Comparison of ENCODE assay signal across 10 cellular contexts in the genomic region with DNA sequence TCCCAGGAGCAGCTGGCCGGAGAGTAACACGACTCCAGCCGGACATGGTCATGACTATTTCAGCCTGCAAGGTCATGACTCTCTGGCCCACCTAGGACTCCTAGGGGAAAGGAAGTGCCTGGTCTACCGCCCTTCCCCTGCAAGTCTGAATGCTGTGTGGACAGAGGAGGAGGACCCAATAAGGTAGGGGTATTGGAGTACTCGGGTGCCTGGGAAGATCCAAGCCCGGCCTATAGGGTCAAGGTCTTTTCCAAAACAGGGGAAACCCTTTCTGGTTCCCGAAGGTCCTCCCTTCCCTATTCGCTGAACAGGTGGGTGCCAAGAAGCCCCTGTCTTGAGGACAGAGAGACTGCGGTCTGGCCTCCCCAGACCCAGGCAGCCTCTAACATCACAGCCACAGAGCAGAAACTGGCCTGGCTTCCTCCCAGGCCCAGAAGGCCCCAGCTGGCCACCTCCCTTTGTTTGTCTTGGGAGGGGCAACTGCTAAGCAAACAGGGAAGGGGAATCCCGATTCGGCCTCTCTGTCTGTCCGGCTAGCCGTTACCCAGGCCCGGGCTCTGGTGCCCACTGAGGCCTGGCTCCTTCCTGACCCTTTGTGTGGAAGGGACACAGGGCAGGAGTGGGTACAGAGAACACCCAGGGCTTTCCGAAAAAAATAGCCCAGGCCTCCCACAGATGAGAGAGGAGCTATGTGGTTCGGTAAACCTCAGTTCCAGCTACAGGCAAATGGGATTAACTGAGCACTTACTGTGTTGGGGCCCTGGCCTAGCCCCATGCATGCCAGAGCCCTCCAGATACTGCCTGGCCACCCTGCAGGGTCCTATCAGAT. TPM values are rescaled to one million over a fixed set of nuclear protein-coding genes. Genes with fewer than 3 reads are reported as not detected.
DNase-seq lines count a peak whose midpoint lies in the region; ATAC-seq and TF ChIP-seq lines count a peak whose summit lies in the region.
"Had no signal": no experiment of that assay in that cellular context is flagged by ENCODE, and none has a peak within 500 bp of the region (broad histone marks: within the 10 kb centered on the region; RNA-seq: fewer than 3 reads in every experiment).

No MANE protein-coding gene starts in this region.

- H3K27me3 Mint-ChIP-seq in activated CD4-positive, alpha-beta T cell treated with anti-CD3 and anti-CD28 coated beads, Interleukin-2, amount 10 ng/mL, durations not matched to agents 7 days and 5 days, result no peaks in the 10 kb centered on the region
- H3K27me3 Mint-ChIP-seq in dendritic cell treated with granulocyte-macrophage colony-stimulating factor and Interleukin-4, amounts not matched to agents 40 ng/mL and 50 ng/mL, for 4 days, result peaks cover 6% of the 10 kb centered on the region
- H3K27me3 Mint-ChIP-seq in effector memory CD8-positive, alpha-beta T cell, result no peaks in the 10 kb centered on the region

- no peak for TF ChIP-seq EP300 in transverse colon (IDR thresholded peaks at IDR 0.05; ENCODE audit: low read depth)

- POLR2A ChIA-PET in activated CD4-positive, alpha-beta T cell treated with anti-CD3 and anti-CD28 coated beads, Interleukin-2, amount 10 ng/mL, durations not matched to agents 7 days and 5 days (lab: Charles Lee), result interaction anchor here (0.7 kb wide), 1 partner anchor 1258 kb away, joined by 4 read pairs; no protein-coding TSS in a partner anchor

- no peak for TF ChIP-seq POLR2A in transverse colon (IDR thresholded peaks at IDR 0.05)

- no peak for DNase-seq in activated CD4-positive, alpha-beta T cell treated with anti-CD3 and anti-CD28 coated beads, Interleukin-2, amount 10 ng/mL, durations not matched to agents 7 days and 5 days
- no peak for DNase-seq in activated CD4-positive, alpha-beta T cell treated with anti-CD3 and anti-CD28 coated beads, Interleukin-2, amount 50 U/mL, for 48 hours
- DNase-seq in mucosa of gallbladder (ENCODE audit: low spot score) (peak; percentile 66), transverse colon (peak; percentile 65), GDM1 (lab: John Stamatoyannopoulos, UW) (no peak)
- DNase-seq in effector memory CD8-positive, alpha-beta T cell, result no peak
- DNase-seq: nucleus accumbens had no signal

- in situ Hi-C loops in transverse colon (cut with MboI; ENCODE audit: low pct_ligation_motif_present in 1 of 4, low pct_unique_long_range_greater_than_20kb in 1 of 4, low sequenced_read_pairs in 3 of 4), result no loop called here

- no peaks in the 10 kb centered on the region for H3K9me3 ChIP-seq in transverse colon

- intact Hi-C loops in dendritic cell treated with granulocyte-macrophage colony-stimulating factor and Interleukin-4, amounts not matched to agents 40 ng/mL and 50 ng/mL, for 4 days (cut with micrococcal nuclease), result no loop called here
- intact Hi-C loops in transverse colon (cut with DNase I; ENCODE audit: low total_unique reads), result no loop called here

- WGBS in transverse colon (ENCODE audit: low coverage in 1 of 2), 2 donors, result 36 to 75% methylated on average over 2 to 16 of the region's 16 CpGs

- CTCF ChIA-PET in activated CD4-positive, alpha-beta T cell treated with anti-CD3 and anti-CD28 coated beads, Interleukin-2, amount 10 ng/mL, durations not matched to agents 7 days and 5 days (lab: Charles Lee), result interaction anchor here (0.8 to 1.7 kb wide), 4 partner anchors 16 to 22 kb away, joined by 3 to 4 read pairs (median 4); no protein-coding TSS in a partner anchor

- H3K4me1 ChIP-seq in transverse colon, result peaks cover 12 to 53% (median 28%) of the 10 kb centered on the region in 4 donors

- peaks cover 11% of the 10 kb centered on the region for H3K36me3 Mint-ChIP-seq in activated CD4-positive, alpha-beta T cell treated with anti-CD3 and anti-CD28 coated beads, Interleukin-2, amount 10 ng/mL, durations not matched to agents 7 days and 5 days (ENCODE audit: low read depth)
- no peaks in the 10 kb centered on the region for H3K36me3 Mint-ChIP-seq in dendritic cell treated with granulocyte-macrophage colony-stimulating factor and Interleukin-4, amounts not matched to agents 40 ng/mL and 50 ng/mL, for 4 days (ENCODE audit: low read depth)
- H3K36me3 Mint-ChIP-seq in effector memory CD8-positive, alpha-beta T cell (ENCODE audit: insufficient read depth), result peaks cover 8% of the 10 kb centered on the region

- TF ChIP-seq CTCF in transverse colon (IDR thresholded peaks at IDR 0.05), result no peak

- no peaks in the 10 kb centered on the region for H3K36me3 ChIP-seq in transverse colon

- H3K9me3 Mint-ChIP-seq in activated CD4-positive, alpha-beta T cell treated with anti-CD3 and anti-CD28 coated beads, Interleukin-2, amount 10 ng/mL, durations not matched to agents 7 days and 5 days, result peaks cover 2% of the 10 kb centered on the region
- no peaks in the 10 kb centered on the region for H3K9me3 Mint-ChIP-seq in dendritic cell treated with granulocyte-macrophage colony-stimulating factor and Interleukin-4, amounts not matched to agents 40 ng/mL and 50 ng/mL, for 4 days
- no peaks in the 10 kb centered on the region for H3K9me3 Mint-ChIP-seq in effector memory CD8-positive, alpha-beta T cell

- H3K27ac Mint-ChIP-seq in activated CD4-positive, alpha-beta T cell treated with anti-CD3 and anti-CD28 coated beads, Interleukin-2, amount 10 ng/mL, durations not matched to agents 7 days and 5 days, result peak overlapping the region; percentile 33
- H3K27ac Mint-ChIP-seq in dendritic cell treated with granulocyte-macrophage colony-stimulating factor and Interleukin-4, amounts not matched to agents 40 ng/mL and 50 ng/mL, for 4 days, result peak overlapping the region; percentile 30
- no peak overlapping the region for H3K27ac Mint-ChIP-seq in effector memory CD8-positive, alpha-beta T cell

- no peak overlapping the region for H3K4me3 Mint-ChIP-seq in activated CD4-positive, alpha-beta T cell treated with anti-CD3 and anti-CD28 coated beads, Interleukin-2, amount 10 ng/mL, durations not matched to agents 7 days and 5 days
- H3K4me3 Mint-ChIP-seq in dendritic cell treated with granulocyte-macrophage colony-stimulating factor and Interleukin-4, amounts not matched to agents 40 ng/mL and 50 ng/mL, for 4 days, result no peak overlapping the region
- H3K4me3 Mint-ChIP-seq in effector memory CD8-positive, alpha-beta T cell, result no peak overlapping the region

- ATAC-seq in effector memory CD8-positive, alpha-beta T cell (replicated peaks), result no peak
- no peak for ATAC-seq in activated CD4-positive, CD25-positive, alpha-beta regulatory T cell treated with anti-CD3 and anti-CD28 coated beads, Interleukin-2, amount 50 U/mL, for 24 hours

- no peaks in the 10 kb centered on the region for H3K27me3 ChIP-seq in transverse colon

- H3K27ac ChIP-seq in transverse colon, result peak overlapping the region; percentile 62 to 68 (median 63)

- H3K4me1 Mint-ChIP-seq in activated CD4-positive, alpha-beta T cell treated with anti-CD3 and anti-CD28 coated beads, Interleukin-2, amount 10 ng/mL, durations not matched to agents 7 days and 5 days, result peaks cover 71% of the 10 kb centered on the region
- H3K4me1 Mint-ChIP-seq in dendritic cell treated with granulocyte-macrophage colony-stimulating factor and Interleukin-4, amounts not matched to agents 40 ng/mL and 50 ng/mL, for 4 days (ENCODE audit: low read depth), result peaks cover 58% of the 10 kb centered on the region
- H3K4me1 Mint-ChIP-seq in effector memory CD8-positive, alpha-beta T cell (ENCODE audit: low read depth in 2 of 2), result peaks cover 22 to 37% of the 10 kb centered on the region in 2 donors

- no peak overlapping the region for H3K4me3 ChIP-seq in transverse colon

RNA-seq across cellular contexts. Expression of a gene that starts 5.3 kb away (rescaled TPM):
- 100 to 1,000 TPM; 106 to 114 TPM for total RNA-seq in activated CD4-positive, alpha-beta T cell treated with anti-CD3 and anti-CD28 coated beads, Interleukin-2, amount 10 ng/mL, durations not matched to agents 7 days and 5 days
- total RNA-seq in mucosa of gallbladder (31.7 TPM), transverse colon (10 to 100 TPM; 14.2 to 32.1 (median 21.6) TPM)

RNA-seq across cellular contexts. Expression of a gene that starts 30.8 kb away (rescaled TPM):
- total RNA-seq in activated CD4-positive, alpha-beta T cell treated with anti-CD3 and anti-CD28 coated beads, Interleukin-2, amount 10 ng/mL, durations not matched to agents 7 days and 5 days, result 10 to 100 TPM; 14.8 to 15.3 TPM
- 8.9 TPM for total RNA-seq in mucosa of gallbladder
- total RNA-seq in transverse colon, result 1 to 10 TPM; 3.4 to 8.4 (median 6.5) TPM

RNA-seq across cellular contexts. Expression of a gene that starts 35.4 kb away (rescaled TPM):
- total RNA-seq in activated CD4-positive, alpha-beta T cell treated with anti-CD3 and anti-CD28 coated beads, Interleukin-2, amount 10 ng/mL, durations not matched to agents 7 days and 5 days, result under 1 TPM; 0.50 to 0.97 TPM
- total RNA-seq in mucosa of gallbladder (4.8 TPM), transverse colon (10 to 100 TPM in 1 of 4 donors, 1 to 10 TPM in 2, under 1 TPM in 1; 0.60 to 14.2 (median 3.2) TPM)

RNA-seq across cellular contexts. Expression of a gene that starts 46.7 kb away (rescaled TPM):
- total RNA-seq in activated CD4-positive, alpha-beta T cell treated with anti-CD3 and anti-CD28 coated beads, Interleukin-2, amount 10 ng/mL, durations not matched to agents 7 days and 5 days, result not detected
- total RNA-seq in mucosa of gallbladder (21.4 TPM), transverse colon (under 1 TPM in 2 of 4 donors, not detected in 2; 0.32 to 0.68 TPM)
- total RNA-seq: bronchial epithelial cell had no signal

Comparison
In these comparisons a context has a peak if more than half of its experiments do, and no peak if none do; other contexts are left out.
1. DNase-seq: peak in mucosa of gallbladder (single experiment) and transverse colon (single experiment); none in activated CD4-positive, alpha-beta T cell treated with anti-CD3 and anti-CD28 coated beads, Interleukin-2, amount 10 ng/mL, durations not matched to agents 7 days and 5 days (single experiment), activated CD4-positive, alpha-beta T cell treated with anti-CD3 and anti-CD28 coated beads, Interleukin-2, amount 50 U/mL, for 48 hours (0 of 2), effector memory CD8-positive, alpha-beta T cell (0 of 3) and GDM1 (single experiment).
2. H3K27ac Mint-ChIP-seq: peak in activated CD4-positive, alpha-beta T cell treated with anti-CD3 and anti-CD28 coated beads, Interleukin-2, amount 10 ng/mL, durations not matched to agents 7 days and 5 days (single experiment) and dendritic cell treated with granulocyte-macrophage colony-stimulating factor and Interleukin-4, amounts not matched to agents 40 ng/mL and 50 ng/mL, for 4 days (single experiment); none in effector memory CD8-positive, alpha-beta T cell (0 of 2).